2 cellular contexts compared by ENCODE assay signal in the genomic region with DNA sequence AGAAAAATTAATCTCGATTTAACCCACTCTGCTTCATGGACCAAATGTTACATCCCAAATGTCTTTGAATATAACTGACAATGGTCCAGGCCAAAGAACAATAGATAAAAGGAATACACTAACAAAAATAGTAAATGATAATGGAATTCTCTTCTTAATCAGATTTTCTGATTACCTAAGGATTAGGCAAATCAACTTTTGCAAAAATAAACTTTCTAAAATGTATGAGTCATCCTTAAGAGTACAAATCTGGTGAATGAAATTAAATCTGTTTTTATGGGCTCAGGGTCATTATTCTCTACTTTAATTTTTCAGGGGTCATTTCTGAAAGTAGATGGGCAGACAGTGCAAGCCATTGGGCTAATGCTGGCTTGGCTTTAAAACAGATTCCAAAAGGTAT.
TF ChIP-seq lines count a peak whose summit lies in the region.

No MANE protein-coding gene starts in this region.

TF ChIP-seq in SK-N-SH, 30 proteins besides CTCF, POLR2A, EP300 and RAD21:
- TF ChIP-seq, protein P1, sequence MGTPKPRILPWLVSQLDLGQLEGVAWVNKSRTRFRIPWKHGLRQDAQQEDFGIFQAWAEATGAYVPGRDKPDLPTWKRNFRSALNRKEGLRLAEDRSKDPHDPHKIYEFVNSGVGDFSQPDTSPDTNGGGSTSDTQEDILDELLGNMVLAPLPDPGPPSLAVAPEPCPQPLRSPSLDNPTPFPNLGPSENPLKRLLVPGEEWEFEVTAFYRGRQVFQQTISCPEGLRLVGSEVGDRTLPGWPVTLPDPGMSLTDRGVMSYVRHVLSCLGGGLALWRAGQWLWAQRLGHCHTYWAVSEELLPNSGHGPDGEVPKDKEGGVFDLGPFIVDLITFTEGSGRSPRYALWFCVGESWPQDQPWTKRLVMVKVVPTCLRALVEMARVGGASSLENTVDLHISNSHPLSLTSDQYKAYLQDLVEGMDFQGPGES (IDR thresholded peaks at IDR 0.05; ENCODE audit: low read depth, low read length), result no peak
- no peak for TF ChIP-seq MXI1 (IDR thresholded peaks at IDR 0.05; ENCODE audit: low read depth, low read length)
- no peak for TF ChIP-seq GABPA (IDR thresholded peaks at IDR 0.05; ENCODE audit: low read depth)
- no peak for TF ChIP-seq FOXM1 (IDR thresholded peaks at IDR 0.05; ENCODE audit: low read depth)
- TF ChIP-seq EZH2phosphoT487 (IDR thresholded peaks at IDR 0.05; ENCODE audit: borderline replicate concordance, low read depth), result no peak
- no peak for TF ChIP-seq MEF2A (IDR thresholded peaks at IDR 0.05; ENCODE audit: borderline replicate concordance, low read depth)
- TF ChIP-seq NRF1 (IDR thresholded peaks at IDR 0.05; ENCODE audit: low read depth, low read length), result no peak
- TF ChIP-seq TEAD4 (IDR thresholded peaks at IDR 0.05; ENCODE audit: borderline replicate concordance, insufficient read depth), result no peak
- TF ChIP-seq TAF1 (IDR thresholded peaks at IDR 0.05; ENCODE audit: borderline replicate concordance, low read depth, low read length), result no peak
- TF ChIP-seq SIN3A (IDR thresholded peaks at IDR 0.05; ENCODE audit: borderline replicate concordance, low read depth, low read length), result no peak
- no peak for TF ChIP-seq YY1 (IDR thresholded peaks at IDR 0.05; ENCODE audit: low read depth)
- no peak for TF ChIP-seq GATA2 (CRISPR knock-in tag; IDR thresholded peaks at IDR 0.05)
- TF ChIP-seq NFIC (IDR thresholded peaks at IDR 0.05; ENCODE audit: borderline replicate concordance), result no peak
- TF ChIP-seq JUND (IDR thresholded peaks at IDR 0.05), result no peak
- TF ChIP-seq RFX5 (IDR thresholded peaks at IDR 0.05; ENCODE audit: low read length), result no peak
- no peak for TF ChIP-seq PBX3 (IDR thresholded peaks at IDR 0.05)
- no peak for TF ChIP-seq RXRA (IDR thresholded peaks at IDR 0.05; ENCODE audit: borderline replicate concordance, low read depth)
- no peak for TF ChIP-seq SMC3 (IDR thresholded peaks at IDR 0.05; ENCODE audit: low read depth, low read length)
- no peak for TF ChIP-seq RCOR1 (IDR thresholded peaks at IDR 0.05; ENCODE audit: low read length)
- TF ChIP-seq, protein P2, sequence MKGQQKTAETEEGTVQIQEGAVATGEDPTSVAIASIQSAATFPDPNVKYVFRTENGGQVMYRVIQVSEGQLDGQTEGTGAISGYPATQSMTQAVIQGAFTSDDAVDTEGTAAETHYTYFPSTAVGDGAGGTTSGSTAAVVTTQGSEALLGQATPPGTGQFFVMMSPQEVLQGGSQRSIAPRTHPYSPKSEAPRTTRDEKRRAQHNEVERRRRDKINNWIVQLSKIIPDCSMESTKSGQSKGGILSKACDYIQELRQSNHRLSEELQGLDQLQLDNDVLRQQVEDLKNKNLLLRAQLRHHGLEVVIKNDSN (IDR thresholded peaks at IDR 0.05; ENCODE audit: borderline replicate concordance, low read depth), result no peak

TF ChIP-seq in A549, 52 proteins besides CTCF, POLR2A, EP300 and RAD21 (continued from another document):
- TF ChIP-seq FOSL2 (IDR thresholded peaks at IDR 0.05) (no peak), FOSL2 (CRISPR knock-in tag; IDR thresholded peaks at IDR 0.05) (peak; percentile 60; the same call in 1 of the 2 replicates), HOXB5 (CRISPR knock-in tag; IDR thresholded peaks at IDR 0.05) (no peak), JUNB (IDR thresholded peaks at IDR 0.05) (no peak)
TF ChIP-seq in A549: peak in this region for 1.
